ENCODE assay signal across 8 cellular contexts in the genomic region with DNA sequence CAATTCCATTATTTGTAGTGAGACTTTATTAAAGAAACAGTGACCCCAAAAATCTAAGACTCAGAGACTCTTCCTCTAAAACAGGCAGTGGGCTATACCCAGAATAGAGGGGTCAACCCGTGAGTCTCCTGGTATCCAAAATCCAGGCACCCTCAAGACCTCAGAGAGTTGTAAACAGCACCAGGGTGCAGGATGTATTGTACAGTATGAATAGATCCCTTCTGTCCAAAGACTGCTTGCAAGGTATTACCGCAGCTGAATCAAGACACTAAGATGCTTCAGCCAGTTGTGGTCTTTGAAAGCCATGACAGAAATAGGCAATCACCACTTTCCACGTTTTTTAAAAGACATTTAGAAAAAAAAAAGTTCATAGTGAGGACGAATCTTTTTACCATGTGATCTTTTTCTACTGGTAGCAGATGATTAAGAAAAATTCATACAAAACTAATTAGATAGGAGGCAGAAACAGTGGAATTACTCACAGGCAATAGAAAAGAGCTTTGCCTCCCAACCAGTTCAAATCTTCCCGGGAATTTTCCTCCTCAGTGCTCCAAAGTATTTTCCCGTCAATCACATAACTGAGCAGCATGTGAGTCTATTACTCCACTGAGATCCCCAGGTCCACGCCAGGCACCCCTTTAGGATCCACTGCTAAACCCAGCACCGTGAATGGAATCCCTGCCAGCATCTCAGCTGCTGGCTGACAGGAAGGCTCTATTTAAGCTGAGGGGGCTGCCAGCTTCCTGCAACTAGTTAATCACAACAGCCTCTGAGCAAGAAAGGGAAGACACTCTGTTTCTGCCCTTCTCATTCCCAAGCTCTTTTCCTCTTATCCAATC.
DNase-seq lines count a peak whose midpoint lies in the region; ATAC-seq and TF ChIP-seq lines count a peak whose summit lies in the region.

No MANE protein-coding gene starts in this region.

- TF ChIP-seq CTCF in right lobe of liver (IDR thresholded peaks at IDR 0.05) (no peak), stomach (IDR thresholded peaks at IDR 0.05) (no peak), CD14-positive monocyte (IDR thresholded peaks at IDR 0.05) (no peak)

- H3K36me3 Mint-ChIP-seq in activated CD4-positive, alpha-beta T cell treated with anti-CD3 and anti-CD28 coated beads for 36 hours (ENCODE audit: low read depth) = peaks cover 92% of the 10 kb centered on the region
- peaks cover 50 to 83% of the 10 kb centered on the region in 2 donors for H3K36me3 Mint-ChIP-seq in activated naive CD4-positive, alpha-beta T cell treated with anti-CD3 and anti-CD28 coated beads, Interleukin-2, amount 50 U/mL, for 72 hours
- H3K36me3 Mint-ChIP-seq in CD14-positive monocyte = peaks cover 13 to 40% of the 10 kb centered on the region in 2 donors

- TF ChIP-seq EP300 in stomach (IDR thresholded peaks at IDR 0.05) = no peak

- DNase-seq in activated CD4-positive, alpha-beta T cell treated with anti-CD3 and anti-CD28 coated beads for 36 hours = no peak
- no peak for DNase-seq in activated CD4-positive, alpha-beta T cell treated with anti-CD3 and anti-CD28 coated beads, Interleukin-2, amount 50 U/mL, for 1 hour
- DNase-seq in activated naive CD4-positive, alpha-beta T cell treated with anti-CD3 and anti-CD28 coated beads, Interleukin-2, amount 50 U/mL, for 72 hours (ENCODE audit: low spot score in 2 of 2) = no peak
- no peak for DNase-seq in right lobe of liver
- DNase-seq in stomach = no peak
- no peak for DNase-seq in NCI-H128 (lab: John Stamatoyannopoulos, UW; ENCODE audit: unreplicated experiment)
- no peak for DNase-seq in dedifferentiated amniotic fluid mesenchymal stem cell (ENCODE audit: extremely low spot score)
- DNase-seq in CD14-positive monocyte (ENCODE audit: low spot score) = no peak

- peak overlapping the region; percentile 72 for H3K4me3 Mint-ChIP-seq in activated CD4-positive, alpha-beta T cell treated with anti-CD3 and anti-CD28 coated beads for 36 hours
- H3K4me3 Mint-ChIP-seq in CD14-positive monocyte = peak overlapping the region in 1 of 2 donors; percentile 2

- H3K9me3 ChIP-seq in right lobe of liver = no peaks in the 10 kb centered on the region
- H3K9me3 ChIP-seq in stomach = no peaks in the 10 kb centered on the region

- no peaks in the 10 kb centered on the region for H3K9me3 Mint-ChIP-seq in activated CD4-positive, alpha-beta T cell treated with anti-CD3 and anti-CD28 coated beads for 36 hours (ENCODE audit: low read depth)
- no peaks in the 10 kb centered on the region for H3K9me3 Mint-ChIP-seq in activated naive CD4-positive, alpha-beta T cell treated with anti-CD3 and anti-CD28 coated beads, Interleukin-2, amount 50 U/mL, for 72 hours
- H3K9me3 Mint-ChIP-seq in CD14-positive monocyte = peaks cover 0 to 7% (median 1%) of the 10 kb centered on the region in 7 donors

- POLR2A ChIA-PET in activated CD4-positive, alpha-beta T cell treated with anti-CD3 and anti-CD28 coated beads for 36 hours (lab: Charles Lee) = interaction anchor here (0.6 to 4.9 kb wide), 9 partner anchors 9 to 248 kb away, joined by 3 to 42 read pairs (median 4); no protein-coding TSS in a partner anchor

- TF ChIP-seq POLR2A in right lobe of liver (IDR thresholded peaks at IDR 0.05) = no peak
- TF ChIP-seq POLR2A in stomach (IDR thresholded peaks at IDR 0.05) = no peak

- ATAC-seq in activated CD4-positive, alpha-beta T cell treated with anti-CD3 and anti-CD28 coated beads for 36 hours = no peak
- no peak for ATAC-seq in activated naive CD4-positive, alpha-beta T cell treated with anti-CD3 and anti-CD28 coated beads, Interleukin-2, amount 50 U/mL, for 72 hours
- no peak for ATAC-seq in right lobe of liver

- 48% methylated on average over 6 of the region's 8 CpGs for WGBS in right lobe of liver (ENCODE audit: insufficient coverage, low coverage, low lambda C conversion rate, missing lambda C conversion rate)
- 64 to 77% (median 73%) methylated on average over 8 of the region's 8 CpGs for WGBS in stomach, 5 donors

- H3K4me3 ChIP-seq in right lobe of liver = no peak overlapping the region
- H3K4me3 ChIP-seq in stomach = peak overlapping the region in 1 of 4 donors; percentile 7

- intact Hi-C loops in activated CD4-positive, alpha-beta T cell treated with anti-CD3 and anti-CD28 coated beads for 36 hours (cut with DNase I, micrococcal nuclease) = loop anchor here (5.0 kb wide), 6 partner anchors 33 to 437 kb away; no protein-coding TSS in a partner anchor
- intact Hi-C loops in right lobe of liver (cut with DNase I) (no loop called here), stomach (cut with DNase I; ENCODE audit: low total_unique reads) (no loop called here), CD14-positive monocyte (cut with micrococcal nuclease) (no loop called here)

- H3K27ac ChIP-seq in right lobe of liver = peak overlapping the region in 2 of 3 donors; percentile 1 to 26
- peak overlapping the region in 4 of 5 donors; percentile 7 to 68 (median 39) for H3K27ac ChIP-seq in stomach

- no peaks in the 10 kb centered on the region for H3K27me3 Mint-ChIP-seq in activated CD4-positive, alpha-beta T cell treated with anti-CD3 and anti-CD28 coated beads for 36 hours
- H3K27me3 Mint-ChIP-seq in CD14-positive monocyte (ENCODE audit: low read depth in 3 of 3) = peaks cover 2% of the 10 kb centered on the region in 3 donors

- H3K4me1 Mint-ChIP-seq in activated CD4-positive, alpha-beta T cell treated with anti-CD3 and anti-CD28 coated beads for 36 hours = peaks cover 96% of the 10 kb centered on the region
- peaks cover 3% of the 10 kb centered on the region for H3K4me1 Mint-ChIP-seq in CD14-positive monocyte

- H3K27ac Mint-ChIP-seq in activated CD4-positive, alpha-beta T cell treated with anti-CD3 and anti-CD28 coated beads for 36 hours = peak overlapping the region; percentile 94
- H3K27ac Mint-ChIP-seq in activated naive CD4-positive, alpha-beta T cell treated with anti-CD3 and anti-CD28 coated beads, Interleukin-2, amount 50 U/mL, for 72 hours = peak overlapping the region; percentile 97 to 99
- peak overlapping the region in 1 of 7 donors; percentile 65 for H3K27ac Mint-ChIP-seq in CD14-positive monocyte

- CTCF ChIA-PET in activated CD4-positive, alpha-beta T cell treated with anti-CD3 and anti-CD28 coated beads for 36 hours (lab: Charles Lee) = interaction anchor here (0.7 to 9.0 kb wide), 19 partner anchors 10 to 317 kb away, joined by 3 to 86 read pairs (median 4); no protein-coding TSS in a partner anchor

- H3K4me1 ChIP-seq in right lobe of liver (peaks cover 0 to 7% (median 0%) of the 10 kb centered on the region in 4 donors), stomach (peaks cover 32 to 90% (median 69%) of the 10 kb centered on the region in 4 donors)

- H3K27me3 ChIP-seq in right lobe of liver = no peaks in the 10 kb centered on the region
- no peaks in the 10 kb centered on the region for H3K27me3 ChIP-seq in stomach

- H3K36me3 ChIP-seq in right lobe of liver (peaks cover 0 to 5% (median 3%) of the 10 kb centered on the region in 4 donors), stomach (peaks cover 12 to 52% (median 34%) of the 10 kb centered on the region in 4 donors)

Comparison
In these comparisons a context has a peak if more than half of its experiments do, and no peak if none do; other contexts are left out.
1. intact Hi-C loops: an anchor here in activated CD4-positive, alpha-beta T cell treated with anti-CD3 and anti-CD28 coated beads for 36 hours (5.0 kb wide); none called in right lobe of liver, stomach and CD14-positive monocyte.